27 cellular contexts compared by ENCODE assay signal in genomic region chr1:53625766-53626520, GRCh38.
DNase-seq lines count a peak whose midpoint lies in the region; ATAC-seq, FAIRE-seq and TF ChIP-seq lines count a peak whose summit lies in the region.
"Had no signal": no experiment of that assay in that cellular context is flagged by ENCODE, and none has a peak within 500 bp of the region (broad histone marks: within the 10 kb centered on the region; RNA-seq: fewer than 3 reads in every experiment).

No MANE protein-coding gene starts in this region.

- H3K36me3 ChIP-seq in astrocyte (ENCODE audit: insufficient read depth, low read length): no peaks in the 10 kb centered on the region
- H3K36me3 ChIP-seq in suprapubic skin: no peaks in the 10 kb centered on the region
- no peaks in the 10 kb centered on the region for H3K36me3 ChIP-seq in HepG2 (replicated peaks in 1 of 2; ENCODE audit: control insufficient read depth in 1 of 2, insufficient read depth in 2 of 2, low read length in 2 of 2)
- H3K36me3 ChIP-seq: colonic mucosa, tibial artery had no signal

- no peaks in the 10 kb centered on the region for H3K9me3 ChIP-seq in astrocyte (ENCODE audit: insufficient read depth, low read depth, low read length)
- H3K9me3 ChIP-seq in suprapubic skin: no peaks in the 10 kb centered on the region
- H3K9me3 ChIP-seq in HepG2 (ENCODE audit: low read length): no peaks in the 10 kb centered on the region
- H3K9me3 ChIP-seq: body of pancreas, Caco-2, colonic mucosa, psoas muscle, tibial artery had no signal

- no peak for TF ChIP-seq RAD21 in HepG2 (CRISPR knock-in tag; IDR thresholded peaks at IDR 0.05)

- TF ChIP-seq CTCF in astrocyte (IDR thresholded peaks at IDR 0.05; ENCODE audit: insufficient read depth, low read depth, low read length) (no peak), suprapubic skin (IDR thresholded peaks at IDR 0.05) (no peak), HepG2 (CRISPR knock-in tag; IDR thresholded peaks at IDR 0.05) (no peak)

- H3K36me3 Mint-ChIP-seq in activated CD4-positive, alpha-beta memory T cell treated with anti-CD3 and anti-CD28 coated beads for 36 hours: no peaks in the 10 kb centered on the region
- no peaks in the 10 kb centered on the region for H3K36me3 Mint-ChIP-seq in activated CD4-positive, alpha-beta memory T cell treated with anti-CD3 and anti-CD28 coated beads, Interleukin-2, amount 10 ng/mL, durations not matched to agents 7 days and 5 days (ENCODE audit: low read depth)
- H3K36me3 Mint-ChIP-seq in astrocyte (ENCODE audit: low read depth, unreplicated experiment): no peaks in the 10 kb centered on the region

- no peak for TF ChIP-seq EP300 in suprapubic skin (IDR thresholded peaks at IDR 0.05)
- TF ChIP-seq EP300 in HepG2 (IDR thresholded peaks at IDR 0.05; ENCODE audit: low read depth in 2 of 2, low read length in 2 of 2): no peak
- TF ChIP-seq EP300 in HepG2 (CRISPR knock-in tag; IDR thresholded peaks at IDR 0.05; ENCODE audit: borderline replicate concordance): no peak

- peak overlapping the region; percentile 8 for H3K27ac ChIP-seq in astrocyte (ENCODE audit: low read depth, low read length)
- peak overlapping the region; percentile 19 for H3K27ac ChIP-seq in suprapubic skin
- no peak overlapping the region for H3K27ac ChIP-seq in HepG2 (ENCODE audit: extremely low read length, insufficient read depth, low read length)
- H3K27ac ChIP-seq: 22Rv1, body of pancreas, colonic mucosa, psoas muscle, tibial artery had no signal

- peaks cover 1% of the 10 kb centered on the region for H3K27me3 Mint-ChIP-seq in activated CD4-positive, alpha-beta memory T cell treated with anti-CD3 and anti-CD28 coated beads for 36 hours
- peaks cover 7% of the 10 kb centered on the region for H3K27me3 Mint-ChIP-seq in activated CD4-positive, alpha-beta memory T cell treated with anti-CD3 and anti-CD28 coated beads, Interleukin-2, amount 10 ng/mL, durations not matched to agents 7 days and 5 days
- peaks cover 34% of the 10 kb centered on the region for H3K27me3 Mint-ChIP-seq in astrocyte (ENCODE audit: low read depth, unreplicated experiment)

- WGBS in suprapubic skin: 68% methylated on average over 9 of the region's 10 CpGs
- 8% methylated on average over 8 of the region's 10 CpGs for WGBS in HepG2 (ENCODE audit: low lambda C conversion rate)

- H2AFZ ChIP-seq in astrocyte (ENCODE audit: low read depth, low read length): no peak overlapping the region
- H2AFZ ChIP-seq in HepG2 (ENCODE audit: low read length): no peak overlapping the region

- ATAC-seq in left lobe of liver (no peak), HepG2 (no peak)

- peaks cover 12% of the 10 kb centered on the region for H3K4me1 ChIP-seq in astrocyte (ENCODE audit: insufficient read depth, low read length)
- H3K4me1 ChIP-seq in suprapubic skin: peaks cover 4% of the 10 kb centered on the region
- no peaks in the 10 kb centered on the region for H3K4me1 ChIP-seq in HepG2 (ENCODE audit: insufficient read depth, low read length)
- H3K4me1 ChIP-seq: body of pancreas, Caco-2, colonic mucosa, psoas muscle, tibial artery had no signal

- TF ChIP-seq POLR2A in suprapubic skin (IDR thresholded peaks at IDR 0.05) (no peak), HepG2 (IDR thresholded peaks at IDR 0.05; ENCODE audit: insufficient read depth in 1 of 2, low read depth in 2 of 2, low read length in 2 of 2) (no peak)

- FAIRE-seq in astrocyte (lab: Jason Lieb, UNC) (no peak), HepG2 (lab: Jason Lieb, UNC) (no peak)
- FAIRE-seq: endometrium, GM12891, HTR-8/SVneo, small intestine had no signal

- CTCF ChIA-PET in activated CD4-positive, alpha-beta memory T cell treated with anti-CD3 and anti-CD28 coated beads for 36 hours (lab: Charles Lee): no interaction called here
- CTCF ChIA-PET in activated CD4-positive, alpha-beta memory T cell treated with anti-CD3 and anti-CD28 coated beads, Interleukin-2, amount 10 ng/mL, durations not matched to agents 7 days and 5 days (lab: Charles Lee): no interaction called here
- CTCF ChIA-PET in HepG2 (lab: Yijun Ruan, JAX; ENCODE audit: low intra/inter-chr PET ratio, low total read pairs): no interaction called here

- POLR2A ChIA-PET in activated CD4-positive, alpha-beta memory T cell treated with anti-CD3 and anti-CD28 coated beads for 36 hours (lab: Charles Lee): no interaction called here
- POLR2A ChIA-PET in activated CD4-positive, alpha-beta memory T cell treated with anti-CD3 and anti-CD28 coated beads, Interleukin-2, amount 10 ng/mL, durations not matched to agents 7 days and 5 days (lab: Charles Lee): no interaction called here
- POLR2A ChIA-PET in HepG2 (lab: Yijun Ruan, JAX): no interaction called here

- DNase-seq in activated CD4-positive, alpha-beta memory T cell treated with anti-CD3 and anti-CD28 coated beads for 36 hours: peak; percentile 2
- DNase-seq in activated CD4-positive, alpha-beta memory T cell treated with anti-CD3 and anti-CD28 coated beads, Interleukin-2, amount 10 ng/mL, durations not matched to agents 7 days and 5 days: no peak
- DNase-seq in astrocyte (ENCODE audit: low read depth): no peak
- peak; percentile 22 for DNase-seq in left lobe of liver (ENCODE audit: low spot score)
- peak; percentile 46 to 75 for DNase-seq in suprapubic skin (ENCODE audit: low spot score in 2 of 2)
- no peak for DNase-seq in NCI-H2081 treated with DMSO at 0.1 percent for 48 hours (lab: John Stamatoyannopoulos, UW)
- no peak for DNase-seq in cortex of kidney (lab: John Stamatoyannopoulos, UW)
- DNase-seq in HepG2 (ENCODE audit: low spot score): no peak
- DNase-seq: activated CD4-positive, alpha-beta T cell treated with anti-CD3 and anti-CD28 coated beads for 1 hour; Caco-2; colonic mucosa; DND-41; HFFc6; Karpas-422; NCI-H1694 treated with DMSO at 0.1 percent for 48 hours; NCI-H82; SHP77; small intestine; stimulated activated naive CD4-positive, alpha-beta T cell treated with Interleukin-2 at 50 U/mL for 16 hours had no signal

- H3K27me3 ChIP-seq in astrocyte (ENCODE audit: insufficient read depth, low read length) (no peaks in the 10 kb centered on the region), suprapubic skin (no peaks in the 10 kb centered on the region), HepG2 (ENCODE audit: control insufficient read depth in 1 of 2, insufficient read depth in 2 of 2, low read length in 2 of 2) (peaks cover 3 to 28% of the 10 kb centered on the region in 2 experiments; a peak in 4 of 5 replicates)
- H3K27me3 ChIP-seq: body of pancreas, colonic mucosa had no signal

- H3K4me3 ChIP-seq in astrocyte (ENCODE audit: insufficient read depth, low read depth, low read length) (no peak overlapping the region), suprapubic skin (no peak overlapping the region), HepG2 (replicated peaks in 1 of 3; ENCODE audit: insufficient read depth in 1 of 3, low read depth in 2 of 3, low read length in 3 of 3) (no peak overlapping the region)
- H3K4me3 ChIP-seq: body of pancreas, colonic mucosa, psoas muscle, tibial artery had no signal

- no TSS peak for BruUV-seq in HepG2 (replicated peaks; lab: Mats Ljungman, UMichigan)

- H3K4me3 Mint-ChIP-seq in activated CD4-positive, alpha-beta memory T cell treated with anti-CD3 and anti-CD28 coated beads for 36 hours: no peak overlapping the region
- H3K4me3 Mint-ChIP-seq in activated CD4-positive, alpha-beta memory T cell treated with anti-CD3 and anti-CD28 coated beads, Interleukin-2, amount 10 ng/mL, durations not matched to agents 7 days and 5 days: no peak overlapping the region
- no peak overlapping the region for H3K4me3 Mint-ChIP-seq in astrocyte (ENCODE audit: unreplicated experiment)
- H3K4me3 Mint-ChIP-seq: HFFc6, neural crest cell had no signal

- H3K79me2 ChIP-seq in astrocyte (ENCODE audit: insufficient read depth, low read length): peaks cover 76% of the 10 kb centered on the region
- no peaks in the 10 kb centered on the region for H3K79me2 ChIP-seq in HepG2 (ENCODE audit: insufficient read depth, low read length)

- H3K9me3 Mint-ChIP-seq in activated CD4-positive, alpha-beta memory T cell treated with anti-CD3 and anti-CD28 coated beads for 36 hours: no peaks in the 10 kb centered on the region
- H3K9me3 Mint-ChIP-seq in activated CD4-positive, alpha-beta memory T cell treated with anti-CD3 and anti-CD28 coated beads, Interleukin-2, amount 10 ng/mL, durations not matched to agents 7 days and 5 days: no peaks in the 10 kb centered on the region
- no peaks in the 10 kb centered on the region for H3K9me3 Mint-ChIP-seq in astrocyte (ENCODE audit: unreplicated experiment)
- H3K9me3 Mint-ChIP-seq: HFFc6, neural crest cell had no signal

- H4K20me1 ChIP-seq in astrocyte (ENCODE audit: insufficient read depth, low read length): peaks cover 86% of the 10 kb centered on the region
- no peaks in the 10 kb centered on the region for H4K20me1 ChIP-seq in HepG2 (ENCODE audit: insufficient read depth, low read length)

- intact Hi-C loops in activated CD4-positive, alpha-beta memory T cell treated with anti-CD3 and anti-CD28 coated beads for 36 hours (cut with micrococcal nuclease): no loop called here
- intact Hi-C loops in HepG2 (cut with micrococcal nuclease; ENCODE audit: unreplicated experiment): no loop called here

- no peak overlapping the region for H3K4me2 ChIP-seq in astrocyte (ENCODE audit: low read length)
- H3K4me2 ChIP-seq in HepG2 (ENCODE audit: low read depth, low read length): no peak overlapping the region

- H3K27ac Mint-ChIP-seq in activated CD4-positive, alpha-beta memory T cell treated with anti-CD3 and anti-CD28 coated beads for 36 hours: no peak overlapping the region
- H3K27ac Mint-ChIP-seq in activated CD4-positive, alpha-beta memory T cell treated with anti-CD3 and anti-CD28 coated beads, Interleukin-2, amount 10 ng/mL, durations not matched to agents 7 days and 5 days: no peak overlapping the region
- H3K27ac Mint-ChIP-seq in astrocyte (ENCODE audit: unreplicated experiment): no peak overlapping the region
- H3K27ac Mint-ChIP-seq: HFFc6 had no signal

- H3K9ac ChIP-seq in astrocyte (ENCODE audit: low read length): no peak overlapping the region
- H3K9ac ChIP-seq in HepG2 (ENCODE audit: insufficient read depth, low read depth, low read length): no peak overlapping the region

- no peaks in the 10 kb centered on the region for H3K4me1 Mint-ChIP-seq in activated CD4-positive, alpha-beta memory T cell treated with anti-CD3 and anti-CD28 coated beads for 36 hours (ENCODE audit: low read depth)
- no peaks in the 10 kb centered on the region for H3K4me1 Mint-ChIP-seq in activated CD4-positive, alpha-beta memory T cell treated with anti-CD3 and anti-CD28 coated beads, Interleukin-2, amount 10 ng/mL, durations not matched to agents 7 days and 5 days
- H3K4me1 Mint-ChIP-seq in astrocyte (ENCODE audit: low read depth, unreplicated experiment): no peaks in the 10 kb centered on the region
- H3K4me1 Mint-ChIP-seq: neural crest cell had no signal

- in situ Hi-C loops in HepG2 (cut with HindIII; ENCODE audit: extremely low pct_ligation_motif_present, low pct_unique_long_range_greater_than_20kb): no loop called here

TF ChIP-seq in HepG2, 621 proteins besides CTCF, POLR2A, EP300 and RAD21:
- TF ChIP-seq ZNF569 (CRISPR knock-in tag; IDR thresholded peaks at IDR 0.05; ENCODE audit: borderline replicate concordance) (no peak), RFX1 (IDR thresholded peaks at IDR 0.05) (no peak), RBM22 (optimal IDR thresholded peaks at IDR 0.05; ENCODE audit: low read length) (no peak), ZNF225 (CRISPR knock-in tag; IDR thresholded peaks at IDR 0.05) (no peak)

Comparison
In these comparisons a context has a peak if more than half of its experiments do, and no peak if none do; other contexts are left out.
1. DNase-seq: peak in activated CD4-positive, alpha-beta memory T cell treated with anti-CD3 and anti-CD28 coated beads for 36 hours (single experiment), left lobe of liver (single experiment) and suprapubic skin (2 of 2); none in activated CD4-positive, alpha-beta memory T cell treated with anti-CD3 and anti-CD28 coated beads, Interleukin-2, amount 10 ng/mL, durations not matched to agents 7 days and 5 days (single experiment), astrocyte (single experiment), NCI-H2081 treated with DMSO at 0.1 percent for 48 hours (single experiment), cortex of kidney (single experiment) and HepG2 (single experiment).